In genomic region chr20:955656-956055, GRCh38 we compare ENCODE assay signal across 13 cellular contexts. TPM values are rescaled to one million over a fixed set of nuclear protein-coding genes. Genes with fewer than 3 reads are reported as not detected.
"Had no signal": no experiment of that assay in that cellular context is flagged by ENCODE, and none has a peak within 500 bp of the region (broad histone marks: within the 10 kb centered on the region; RNA-seq: fewer than 3 reads in every experiment).

No MANE protein-coding gene starts in this region.

- H3K9ac ChIP-seq: KMS-11 had no signal

- H3K36me3 ChIP-seq: SJCRH30 had no signal

- H3K9me3 ChIP-seq: SJCRH30 had no signal

- H3K27ac ChIP-seq: KMS-11, RWPE1, SJCRH30 had no signal

- DNase-seq: NCI-H187, NCI-H2081 treated with DMSO at 0.1 percent for 48 hours, NCI-H446 treated with DMSO at 0.1 percent for 48 hours, NCI-H524 treated with DMSO at 0.1 percent for 48 hours had no signal

- H3K4me3 ChIP-seq: SJCRH30 had no signal

- H3K4me1 ChIP-seq: SJCRH30 had no signal

RNA-seq across cellular contexts. Expression of gene ANGPT4, which starts 39.5 kb away (rescaled TPM):
- total RNA-seq: HT-29, IMR-90, M059J, OCI-LY7, PC-3, SJCRH30 had no signal
- polyA plus RNA-seq: IMR-90 had no signal

RNA-seq across cellular contexts. Expression of gene RSPO4, which starts 46.5 kb away (rescaled TPM):
- total RNA-seq: HT-29, IMR-90, M059J, OCI-LY7, PC-3, Right ventricle myocardium inferior, SJCRH30 had no signal
- polyA plus RNA-seq: IMR-90 had no signal
